In the genomic region with DNA sequence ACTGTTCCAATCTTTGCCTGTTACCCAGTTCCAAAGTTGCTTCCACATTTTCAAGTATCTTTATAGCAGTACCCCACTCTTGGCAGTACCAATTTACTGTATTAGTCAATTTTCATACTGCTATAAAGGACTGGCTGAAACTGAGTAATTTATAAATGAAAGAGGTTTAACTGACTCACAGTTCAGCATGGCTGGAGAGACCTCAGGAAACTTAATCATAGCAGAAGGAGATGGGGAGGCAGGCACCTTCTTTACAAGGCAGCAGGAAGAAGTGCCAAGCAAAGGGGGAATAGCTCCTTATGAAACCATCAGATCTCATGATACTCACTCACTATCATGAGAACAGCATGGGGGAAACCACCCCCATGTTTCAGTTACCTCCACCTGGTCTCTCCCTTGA, we compare ENCODE assay signal across 29 cellular contexts.
"Had no signal": no experiment of that assay in that cellular context is flagged by ENCODE, and none has a peak within 500 bp of the region (broad histone marks: within the 10 kb centered on the region; RNA-seq: fewer than 3 reads in every experiment).

No MANE protein-coding gene starts in this region.

- H3K36me3 ChIP-seq: colonic mucosa, heart left ventricle, pancreas, right atrium auricular region, stomach, suprapubic skin, tibial artery, upper lobe of right lung had no signal

- H3K27me3 ChIP-seq: colonic mucosa, heart left ventricle, pancreas, right atrium auricular region, stomach, suprapubic skin, tibial artery, upper lobe of right lung had no signal

- H3K4me2 ChIP-seq: smooth muscle cell had no signal

- FAIRE-seq: kidney, pancreas had no signal

- H3K4me3 Mint-ChIP-seq: activated CD4-positive, alpha-beta memory T cell treated with anti-CD3 and anti-CD28 coated beads for 36 hours; activated T-cell treated with anti-CD3 and anti-CD28 coated beads, Interleukin-2, amount 50 U/mL, for 24 hours; immature natural killer cell; mesothelial cell of epicardium; naive thymus-derived CD4-positive, alpha-beta T cell; neural crest cell; stimulated activated naive B cell treated with anti-CD40 and anti-IgM and Interleukin-4, amounts not matched to agents 10 μg/mL and 1 μg/mL and 100 μg/mL, for 72 hours had no signal

- H3K9me3 ChIP-seq: colonic mucosa, pancreas, psoas muscle, upper lobe of right lung had no signal

- H3K27ac Mint-ChIP-seq: activated CD4-positive, alpha-beta memory T cell treated with anti-CD3 and anti-CD28 coated beads for 36 hours; activated T-cell treated with anti-CD3 and anti-CD28 coated beads, Interleukin-2, amount 50 U/mL, for 24 hours; immature natural killer cell; mesothelial cell of epicardium; naive thymus-derived CD4-positive, alpha-beta T cell; stimulated activated naive B cell treated with anti-CD40 and anti-IgM and Interleukin-4, amounts not matched to agents 10 μg/mL and 1 μg/mL and 100 μg/mL, for 72 hours had no signal

- H3K4me1 Mint-ChIP-seq: immature natural killer cell; mesothelial cell of epicardium; naive thymus-derived CD4-positive, alpha-beta T cell; stimulated activated naive B cell treated with anti-CD40 and anti-IgM and Interleukin-4, amounts not matched to agents 10 μg/mL and 1 μg/mL and 100 μg/mL, for 72 hours had no signal

- H3K4me3 ChIP-seq: colonic mucosa, heart left ventricle, pancreas, psoas muscle, right atrium auricular region, smooth muscle cell, stomach, suprapubic skin, tibial artery, upper lobe of right lung had no signal

- ATAC-seq: heart left ventricle; naive thymus-derived CD4-positive, alpha-beta T cell; pancreas; psoas muscle; stimulated activated naive B cell treated with anti-CD40 and anti-IgM and Interleukin-4, amounts not matched to agents 10 μg/mL and 1 μg/mL and 100 μg/mL, for 72 hours; upper lobe of right lung had no signal

- H3K4me1 ChIP-seq: colonic mucosa, heart left ventricle, psoas muscle, right atrium auricular region, stomach, suprapubic skin, tibial artery, upper lobe of right lung had no signal

- H3K36me3 Mint-ChIP-seq: activated CD4-positive, alpha-beta memory T cell treated with anti-CD3 and anti-CD28 coated beads for 36 hours had no signal

- H3K27ac ChIP-seq: colonic mucosa, heart left ventricle, pancreas, psoas muscle, right atrium auricular region, stomach, suprapubic skin, tibial artery, upper lobe of right lung had no signal

- DNase-seq: activated CD4-positive, alpha-beta memory T cell treated with anti-CD3 and anti-CD28 coated beads for 36 hours; activated CD4-positive, alpha-beta T cell treated with anti-CD3 and anti-CD28 coated beads for 48 hours; activated CD8-positive, alpha-beta memory T cell treated with anti-CD3 and anti-CD28 coated beads, Interleukin-2, amount 50 U/mL, for 4 hours; activated gamma-delta T cell treated with Interleukin-2 at 50 U/mL for 16 hours; activated naive CD4-positive, alpha-beta T cell treated with anti-CD3 and anti-CD28 coated beads, Interleukin-2, amount 50 U/mL, for 16 hours; activated T-cell treated with anti-CD3 and anti-CD28 coated beads, Interleukin-2, amount 50 U/mL, for 24 hours; amygdala; cerebellar nuclear complex; colonic mucosa; effector CD8-positive, alpha-beta T cell; heart left ventricle; hypothalamus; immature natural killer cell; kidney; naive thymus-derived CD4-positive, alpha-beta T cell; nucleus accumbens; pancreas; psoas muscle; stimulated activated CD4-positive, alpha-beta T cell treated with anti-CD3 and anti-CD28 coated beads, Interleukin-15, amount 100 ng/mL, for 24 hours; stimulated activated CD4-positive, alpha-beta T cell treated with anti-CD3 and anti-CD28 coated beads, Interleukin-2, amount 100 ng/mL, for 24 hours; stimulated activated naive B cell treated with anti-CD40 and anti-IgM and Interleukin-4, amounts not matched to agents 10 μg/mL and 1 μg/mL and 100 μg/mL, for 72 hours; stomach; tibial artery; upper lobe of right lung had no signal
